In the genomic region with DNA sequence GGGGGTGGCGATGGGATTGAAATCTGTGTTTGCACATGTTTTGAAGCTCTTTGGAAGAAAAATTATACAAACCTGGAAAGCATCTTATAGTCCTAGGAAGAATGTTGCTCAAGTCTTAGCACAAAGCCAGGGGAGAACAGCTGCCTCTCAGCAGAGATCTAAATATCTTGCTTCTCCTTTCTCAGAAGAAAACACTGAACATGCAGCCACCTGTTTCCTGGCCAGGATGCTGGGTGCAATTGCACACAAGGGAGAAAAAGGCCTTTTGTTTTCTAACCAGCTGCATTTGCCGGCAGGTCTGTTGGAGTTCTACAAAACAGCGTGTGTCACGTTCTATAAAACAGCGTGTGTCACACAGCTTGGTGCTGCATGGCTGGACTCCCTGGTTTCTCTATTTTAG, we compare ENCODE assay signal across 12 cellular contexts.
DNase-seq lines count a peak whose midpoint lies in the region; ATAC-seq and TF ChIP-seq lines count a peak whose summit lies in the region.
"Had no signal": no experiment of that assay in that cellular context is flagged by ENCODE, and none has a peak within 500 bp of the region (broad histone marks: within the 10 kb centered on the region; RNA-seq: fewer than 3 reads in every experiment).

No MANE protein-coding gene starts in this region.

- no peak for TF ChIP-seq POLR2A in spleen (IDR thresholded peaks at IDR 0.05)

- H3K27me3 ChIP-seq in spleen (replicated peaks in 1 of 7): no peaks in the 10 kb centered on the region
- H3K27me3 ChIP-seq: gastroesophageal sphincter, upper lobe of right lung had no signal

- peak overlapping the region in 1 of 10 donors; percentile 47 for H3K4me3 Mint-ChIP-seq in naive thymus-derived CD8-positive, alpha-beta T cell

- H3K27ac Mint-ChIP-seq in naive thymus-derived CD8-positive, alpha-beta T cell: peak overlapping the region in 2 of 10 donors; percentile 14 to 85

- peaks cover 0 to 29% (median 4%) of the 10 kb centered on the region in 6 donors for H3K4me1 ChIP-seq in spleen
- H3K4me1 ChIP-seq: gastroesophageal sphincter, upper lobe of right lung had no signal

- DNase-seq in NOMO-1 treated with DMSO at 0.1 percent for 48 hours (lab: John Stamatoyannopoulos, UW; ENCODE audit: unreplicated experiment) (peak; percentile 50), NOMO-1 treated with dmso at 0.1 percent for 144 hours (lab: John Stamatoyannopoulos, UW; ENCODE audit: unreplicated experiment) (no peak), NCI-H2081 treated with DMSO at 0.1 percent for 48 hours (lab: John Stamatoyannopoulos, UW) (peak; percentile 70), spleen (no peak), GM03348 (ENCODE audit: low spot score) (no peak), OCI-M2 (lab: John Stamatoyannopoulos, UW; ENCODE audit: unreplicated experiment) (no peak)
- DNase-seq in naive thymus-derived CD8-positive, alpha-beta T cell: no peak
- DNase-seq: IMR-90, upper lobe of right lung had no signal

- peaks cover 0 to 15% (median 0%) of the 10 kb centered on the region in 9 donors for H3K9me3 Mint-ChIP-seq in naive thymus-derived CD8-positive, alpha-beta T cell

- peak; percentile 61 for ATAC-seq in HG02970 (IDR thresholded peaks at IDR 0.05; ENCODE audit: low FRiP score, unreplicated experiment)
- ATAC-seq in naive thymus-derived CD8-positive, alpha-beta T cell: no peak
- ATAC-seq: gastroesophageal sphincter, upper lobe of right lung had no signal

- no peak for TF ChIP-seq CTCF in spleen (IDR thresholded peaks at IDR 0.05 in 8 of 11, conservative IDR thresholded peaks at IDR 0.05 in 3 of 11)

- peaks cover 0 to 38% (median 2%) of the 10 kb centered on the region in 4 donors for H3K4me1 Mint-ChIP-seq in naive thymus-derived CD8-positive, alpha-beta T cell

- peak overlapping the region in 6 of 8 donors; percentile 36 to 79 (median 61) for H3K27ac ChIP-seq in spleen
- H3K27ac ChIP-seq: gastroesophageal sphincter, RWPE1, upper lobe of right lung had no signal

- H3K9me3 ChIP-seq in spleen: no peaks in the 10 kb centered on the region
- H3K9me3 ChIP-seq: gastroesophageal sphincter, upper lobe of right lung had no signal

- POLR2A ChIA-PET in naive thymus-derived CD8-positive, alpha-beta T cell (lab: Charles Lee): no interaction called here

- H3K36me3 Mint-ChIP-seq in naive thymus-derived CD8-positive, alpha-beta T cell: no peaks in the 10 kb centered on the region

- H3K4me3 ChIP-seq in spleen: no peak overlapping the region
- H3K4me3 ChIP-seq: gastroesophageal sphincter, upper lobe of right lung had no signal

- WGBS in spleen, 5 donors: 13 to 31% (median 16%) methylated on average over 5 of the region's 5 CpGs

- no peaks in the 10 kb centered on the region for H3K36me3 ChIP-seq in spleen
- H3K36me3 ChIP-seq: gastroesophageal sphincter, upper lobe of right lung had no signal

- intact Hi-C loops in spleen (cut with DNase I; ENCODE audit: low total_unique reads): no loop called here

- H3K27me3 Mint-ChIP-seq in naive thymus-derived CD8-positive, alpha-beta T cell: peaks cover 3 to 30% (median 13%) of the 10 kb centered on the region in 5 donors

Comparison
In these comparisons a context has a peak if more than half of its experiments do, and no peak if none do; other contexts are left out.
1. DNase-seq: peak in NOMO-1 treated with DMSO at 0.1 percent for 48 hours (single experiment) and NCI-H2081 treated with DMSO at 0.1 percent for 48 hours (single experiment); none in NOMO-1 treated with dmso at 0.1 percent for 144 hours (single experiment), spleen (single experiment), GM03348 (single experiment), OCI-M2 (single experiment) and naive thymus-derived CD8-positive, alpha-beta T cell (0 of 10).